Comparison of ENCODE assay signal across 21 cellular contexts in the genomic region with DNA sequence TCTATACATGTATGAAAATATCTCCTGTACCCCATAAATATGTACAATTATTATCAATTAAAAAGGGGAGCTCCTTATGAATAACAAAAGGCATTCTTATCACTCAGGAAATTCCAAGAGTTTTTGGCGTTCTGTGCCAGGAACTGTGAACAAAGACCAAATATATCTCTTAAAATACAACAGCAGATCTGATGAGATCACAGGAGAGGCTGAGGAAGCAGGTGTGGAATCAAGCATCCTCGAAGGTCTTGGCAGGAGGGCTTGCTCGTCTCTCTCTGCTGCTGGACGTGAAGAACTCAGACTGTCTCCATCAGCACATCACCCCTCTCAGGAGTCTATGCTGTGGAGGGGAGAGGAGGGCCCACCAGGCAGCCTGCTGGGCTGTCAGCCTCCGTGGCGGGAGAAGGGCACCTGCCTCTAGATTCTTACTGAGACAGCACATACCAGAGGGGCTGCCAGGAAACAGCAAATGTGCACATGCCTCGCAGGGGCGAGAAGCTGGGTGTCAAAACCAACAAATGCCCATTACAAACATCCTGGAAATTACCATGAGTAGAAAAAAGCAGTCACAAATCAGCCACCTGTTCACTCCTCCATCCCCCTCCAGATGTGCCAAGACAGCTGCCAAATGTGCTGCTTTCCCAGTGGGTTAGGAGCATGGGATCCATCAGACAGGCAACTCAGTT. TPM values are rescaled to one million over a fixed set of nuclear protein-coding genes. Genes with fewer than 3 reads are reported as not detected.
DNase-seq lines count a peak whose midpoint lies in the region; ATAC-seq, FAIRE-seq and TF ChIP-seq lines count a peak whose summit lies in the region.
"Had no signal": no experiment of that assay in that cellular context is flagged by ENCODE, and none has a peak within 500 bp of the region (broad histone marks: within the 10 kb centered on the region; RNA-seq: fewer than 3 reads in every experiment).

No MANE protein-coding gene starts in this region.

- H3K27ac Mint-ChIP-seq in astrocyte (ENCODE audit: unreplicated experiment) = no peak overlapping the region
- H3K27ac Mint-ChIP-seq: CD4-positive, CD25-positive, alpha-beta regulatory T cell had no signal

- no peak for TF ChIP-seq CTCF in astrocyte (IDR thresholded peaks at IDR 0.05; ENCODE audit: insufficient read depth, low read depth, low read length)

- FAIRE-seq in astrocyte (lab: Jason Lieb, UNC) (no peak), frontal cortex (lab: Jason Lieb, UNC) (no peak)
- FAIRE-seq: GM12891, GM18507 had no signal

- no peaks in the 10 kb centered on the region for H4K20me1 ChIP-seq in astrocyte (ENCODE audit: insufficient read depth, low read length)

- no peak overlapping the region for H3K27ac ChIP-seq in astrocyte (ENCODE audit: low read depth, low read length)

- H3K4me3 ChIP-seq in astrocyte (ENCODE audit: insufficient read depth, low read depth, low read length) = no peak overlapping the region

- peaks cover 2% of the 10 kb centered on the region for H3K27me3 ChIP-seq in astrocyte (ENCODE audit: insufficient read depth, low read length)
- H3K27me3 ChIP-seq: BE2C had no signal

- peaks cover 3% of the 10 kb centered on the region for H3K36me3 Mint-ChIP-seq in astrocyte (ENCODE audit: low read depth, unreplicated experiment)
- H3K36me3 Mint-ChIP-seq: CD4-positive, CD25-positive, alpha-beta regulatory T cell had no signal

- ATAC-seq in HG02610 (IDR thresholded peaks at IDR 0.05; ENCODE audit: unreplicated experiment) = no peak
- ATAC-seq: PC-3 had no signal

- H3K4me3 Mint-ChIP-seq in astrocyte (ENCODE audit: unreplicated experiment) = no peak overlapping the region
- H3K4me3 Mint-ChIP-seq: CD4-positive, CD25-positive, alpha-beta regulatory T cell had no signal

- no peak overlapping the region for H2AFZ ChIP-seq in astrocyte (ENCODE audit: low read depth, low read length)

- H3K4me2 ChIP-seq in astrocyte (ENCODE audit: low read length) = no peak overlapping the region

- no peaks in the 10 kb centered on the region for H3K4me1 Mint-ChIP-seq in astrocyte (ENCODE audit: low read depth, unreplicated experiment)
- H3K4me1 Mint-ChIP-seq: CD4-positive, CD25-positive, alpha-beta regulatory T cell had no signal

- no peaks in the 10 kb centered on the region for H3K9me3 ChIP-seq in astrocyte (ENCODE audit: insufficient read depth, low read depth, low read length)
- H3K9me3 ChIP-seq: BE2C had no signal

- H3K36me3 ChIP-seq in astrocyte (ENCODE audit: insufficient read depth, low read length) = no peaks in the 10 kb centered on the region
- H3K36me3 ChIP-seq: BE2C had no signal

- no peak overlapping the region for H3K9ac ChIP-seq in astrocyte (ENCODE audit: low read length)

- no peaks in the 10 kb centered on the region for H3K79me2 ChIP-seq in astrocyte (ENCODE audit: insufficient read depth, low read length)

- no peaks in the 10 kb centered on the region for H3K4me1 ChIP-seq in astrocyte (ENCODE audit: insufficient read depth, low read length)
- H3K4me1 ChIP-seq: BE2C had no signal

- H3K27me3 Mint-ChIP-seq in astrocyte (ENCODE audit: low read depth, unreplicated experiment) = peaks cover 29% of the 10 kb centered on the region
- H3K27me3 Mint-ChIP-seq: CD4-positive, CD25-positive, alpha-beta regulatory T cell had no signal

- H3K9me3 Mint-ChIP-seq in astrocyte (ENCODE audit: unreplicated experiment) = peaks cover 3% of the 10 kb centered on the region

- DNase-seq in DMS79 treated with DMSO at 0.1 percent for 48 hours (lab: John Stamatoyannopoulos, UW) (peak; percentile 20), DMS79 (lab: John Stamatoyannopoulos, UW) (no peak), A172 (ENCODE audit: low spot score) (peak; percentile 16), astrocyte (ENCODE audit: low read depth) (peak; percentile 11), myocyte (ENCODE audit: low read depth) (peak; percentile 3), amygdala (lab: John Stamatoyannopoulos, UW) (no peak), frontal cortex (ENCODE audit: low spot score in 2 of 2) (no peak)
- DNase-seq: 8988T; BE2C; CD4-positive, CD25-positive, alpha-beta regulatory T cell; COR-L47; DMS153; EL; KBM-7; NCI-H187; NCI-H510A treated with DMSO at 0.1 percent for 48 hours; NCI-H82; PC-3 had no signal

RNA-seq across cellular contexts. Expression of gene FAM89A, which starts 30.8 kb away (rescaled TPM):
- 17.0 and 17.9 TPM in 2 replicates for total RNA-seq in A172 (2014; rRNA removed; shearing (Covaris generic))
- total RNA-seq in astrocyte (9.6 and 12.6 TPM in 2 replicates), myocyte (1.1 and 3.1 TPM in 2 replicates), frontal cortex (2.9 TPM)
- polyA plus RNA-seq in myocyte (2012) = 0.58 TPM

Comparison
In these comparisons a context has a peak if more than half of its experiments do, and no peak if none do; other contexts are left out.
1. DNase-seq: peak in DMS79 treated with DMSO at 0.1 percent for 48 hours (single experiment), A172 (single experiment), astrocyte (single experiment) and myocyte (single experiment); none in DMS79 (single experiment), amygdala (0 of 56) and frontal cortex (0 of 2).